8 cellular contexts compared by ENCODE assay signal in the genomic region with DNA sequence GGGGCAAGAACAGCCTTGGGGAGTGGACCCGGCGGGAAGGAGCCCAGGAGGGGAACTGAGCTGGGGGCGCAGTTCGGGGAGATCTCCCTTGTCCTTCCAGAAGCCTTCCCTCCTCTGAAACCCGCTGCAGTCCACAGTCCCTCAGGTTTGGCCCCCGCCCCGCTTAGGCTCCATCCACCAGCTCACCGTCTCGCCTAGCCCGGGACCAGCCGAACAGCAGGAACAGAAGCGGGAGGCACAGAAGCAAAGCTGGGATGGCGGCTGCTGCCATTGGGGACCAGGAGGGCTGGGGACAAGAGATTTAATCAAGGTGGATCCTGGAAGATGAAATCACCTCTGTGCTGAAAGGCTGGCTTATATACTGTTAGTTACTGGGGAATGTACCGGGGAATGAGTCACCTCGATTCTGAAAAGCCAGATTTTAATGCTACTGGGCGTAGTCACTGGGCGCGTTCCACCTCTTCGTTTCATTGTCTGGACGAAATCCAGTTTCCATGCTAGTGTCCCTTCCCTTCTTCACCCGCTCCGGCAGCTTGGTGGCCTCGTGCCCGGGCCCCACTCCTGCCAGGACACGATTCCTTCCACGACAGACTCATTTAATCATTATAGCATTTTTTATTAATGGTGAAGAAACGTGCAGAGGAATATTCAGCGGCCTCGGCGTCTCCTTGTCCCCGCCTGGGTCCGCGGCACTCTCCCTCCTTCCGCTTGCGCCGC. TPM values are rescaled to one million over a fixed set of nuclear protein-coding genes. Genes with fewer than 3 reads are reported as not detected.
DNase-seq lines count a peak whose midpoint lies in the region; ATAC-seq and TF ChIP-seq lines count a peak whose summit lies in the region.

A gene with protein sequence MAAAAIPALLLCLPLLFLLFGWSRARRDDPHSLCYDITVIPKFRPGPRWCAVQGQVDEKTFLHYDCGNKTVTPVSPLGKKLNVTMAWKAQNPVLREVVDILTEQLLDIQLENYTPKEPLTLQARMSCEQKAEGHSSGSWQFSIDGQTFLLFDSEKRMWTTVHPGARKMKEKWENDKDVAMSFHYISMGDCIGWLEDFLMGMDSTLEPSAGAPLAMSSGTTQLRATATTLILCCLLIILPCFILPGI (minus strand): TSS at position 332 of the 717 bp plus-strand sequence. CDS start 61 bp downstream, at position 271.

- no peak for DNase-seq in AG04450 (ENCODE audit: low read depth, low spot score)
- DNase-seq in HT-29 (ENCODE audit: low spot score): peak; percentile 86
- no peak for DNase-seq in central memory CD8-positive, alpha-beta T cell (ENCODE audit: low spot score in 2 of 2)
- no peak for DNase-seq in mesendoderm
- no peak for DNase-seq in SJCRH30
- no peak for DNase-seq in HK-2 (ENCODE audit: unreplicated experiment)
- DNase-seq in NCI-H128 (lab: John Stamatoyannopoulos, UW; ENCODE audit: unreplicated experiment): no peak

- no peak within 1 kb of the TSS for H4K5ac ChIP-seq in mesendoderm (ENCODE audit: low read length)

- H3K4me2 ChIP-seq in mesendoderm (ENCODE audit: low read length): no peak within 1 kb of the TSS

- H3K23ac ChIP-seq in mesendoderm (ENCODE audit: low read length): no peak within 1 kb of the TSS

- H3K36me3 Mint-ChIP-seq in central memory CD8-positive, alpha-beta T cell (ENCODE audit: insufficient read depth): no peaks in the 10 kb centered on the region

- H3K27ac Mint-ChIP-seq in central memory CD8-positive, alpha-beta T cell (ENCODE audit: low read depth): no peak within 1 kb of the TSS

- H2BK120ac ChIP-seq in mesendoderm (ENCODE audit: low read depth, low read length): no peak within 1 kb of the TSS

- H3K9me3 Mint-ChIP-seq in central memory CD8-positive, alpha-beta T cell: no peaks in the 10 kb centered on the region

- H3K9ac ChIP-seq in mesendoderm (ENCODE audit: low read length): no peak within 1 kb of the TSS

- no peaks in the 10 kb centered on the region for H3K36me3 ChIP-seq in mesendoderm (ENCODE audit: control insufficient read depth, insufficient read depth, low read length)
- H3K36me3 ChIP-seq in SJCRH30: no peaks in the 10 kb centered on the region

- CTCF ChIA-PET in AG04450 (lab: Charles Lee): interaction anchor here (1.0 kb wide), 1 partner anchor 9 kb away, joined by 4 read pairs; no protein-coding TSS in a partner anchor

- H2AK5ac ChIP-seq in mesendoderm (ENCODE audit: low read length): no peak within 1 kb of the TSS

- H2BK5ac ChIP-seq in mesendoderm (ENCODE audit: low read length): no peak within 1 kb of the TSS

- no peak within 1 kb of the TSS for H3K27ac ChIP-seq in AG04450 (ENCODE audit: low read depth, low read length)
- no peak within 1 kb of the TSS for H3K27ac ChIP-seq in mesendoderm (ENCODE audit: low read depth, low read length)
- no peak within 1 kb of the TSS for H3K27ac ChIP-seq in SJCRH30

- POLR2A ChIA-PET in AG04450 (lab: Yijun Ruan, JAX): no interaction called here

- no peak within 1 kb of the TSS for H3K18ac ChIP-seq in mesendoderm (ENCODE audit: low read length)

- H2BK15ac ChIP-seq in mesendoderm (replicated peaks; ENCODE audit: low read depth): no peak within 1 kb of the TSS

- H3K27me3 ChIP-seq in AG04450 (ENCODE audit: control insufficient read depth, insufficient read depth, low read length) (peaks cover 54% of the 10 kb centered on the region), mesendoderm (ENCODE audit: insufficient read depth, low read length, poor library complexity) (no peaks in the 10 kb centered on the region), SJCRH30 (peaks cover 29% of the 10 kb centered on the region; the same call in 1 of the 2 replicates)

- H3K9me3 ChIP-seq in AG04450 (ENCODE audit: control insufficient read depth, insufficient read depth, low read length) (no peaks in the 10 kb centered on the region; the same call in 1 of the 2 replicates), SJCRH30 (replicated peaks) (no peaks in the 10 kb centered on the region)

- ATAC-seq in central memory CD8-positive, alpha-beta T cell (replicated peaks; ENCODE audit: extremely low read depth, poor library complexity, severe bottlenecking): peak; percentile 43
- ATAC-seq in GM21786 (IDR thresholded peaks at IDR 0.05; ENCODE audit: unreplicated experiment): no peak

- no peaks in the 10 kb centered on the region for H3K79me1 ChIP-seq in mesendoderm (ENCODE audit: low read length)

- no peak within 1 kb of the TSS for H3K4ac ChIP-seq in mesendoderm (ENCODE audit: low read depth, low read length)

- H4K8ac ChIP-seq in mesendoderm (ENCODE audit: low read depth, low read length): no peak within 1 kb of the TSS

- H3K79me2 ChIP-seq in mesendoderm (ENCODE audit: control insufficient read depth, insufficient read depth, low read length): no peaks in the 10 kb centered on the region

- H3K56ac ChIP-seq in mesendoderm (ENCODE audit: low read length): peak within 1 kb of the TSS; percentile 2

- H3K4me1 ChIP-seq in mesendoderm (ENCODE audit: control insufficient read depth, low read depth, low read length) (no peaks in the 10 kb centered on the region), SJCRH30 (no peaks in the 10 kb centered on the region)

- H3K4me3 Mint-ChIP-seq in central memory CD8-positive, alpha-beta T cell: no peak within 1 kb of the TSS

- H3K4me1 Mint-ChIP-seq in central memory CD8-positive, alpha-beta T cell: peaks cover 10% of the 10 kb centered on the region

- H3K4me3 ChIP-seq in AG04450 (ENCODE audit: low read depth, low read length) (peak within 1 kb of the TSS; percentile 33), mesendoderm (ENCODE audit: low read length) (no peak within 1 kb of the TSS), SJCRH30 (no peak within 1 kb of the TSS)

- TF ChIP-seq CTCF in AG04450 (IDR thresholded peaks at IDR 0.05; ENCODE audit: low read depth, low read length): no peak

- peaks cover 71% of the 10 kb centered on the region for H3K27me3 Mint-ChIP-seq in central memory CD8-positive, alpha-beta T cell

- no CpG with 5 or more reads among the region's 36 CpGs for WGBS in mesendoderm (ENCODE audit: extremely low coverage, insufficient coverage, low lambda C conversion rate)

RNA-seq across cellular contexts. Expression of the gene that starts here (rescaled TPM):
- not detected in 2 replicates for polyA plus RNA-seq in AG04450 (2011; rRNA removed)
- polyA minus RNA-seq in AG04450 (2011; rRNA and poly(A)+ RNA removed): not detected in 2 replicates
- 1.2 and 1.5 TPM in 2 replicates for total RNA-seq in HT-29 (2014; rRNA removed; shearing (Covaris generic))
- not detected for polyA plus RNA-seq in mesendoderm (2013, experiment 1 of 2)
- not detected for polyA plus RNA-seq in mesendoderm (2013, experiment 2 of 2)
- not detected in 2 replicates for total RNA-seq in SJCRH30 (2014; rRNA removed; shearing (Covaris generic))
